In genomic region chr5:149125386-149125891, GRCh38 we compare ENCODE assay signal across 1 cellular context.
TF ChIP-seq lines count a peak whose summit lies in the region.

No MANE protein-coding gene starts in this region.

TF ChIP-seq in IMR-90, 13 proteins besides CTCF, POLR2A, EP300 and RAD21:
- TF ChIP-seq MAFK (IDR thresholded peaks at IDR 0.05; ENCODE audit: low read depth, low read length) (no peak), SMC3 (IDR thresholded peaks at IDR 0.05; ENCODE audit: low read depth, low read length) (no peak), ELK1 (IDR thresholded peaks at IDR 0.05; ENCODE audit: borderline replicate concordance, low read depth, low read length) (no peak), FOS (IDR thresholded peaks at IDR 0.05; ENCODE audit: low read depth, low read length) (no peak), RFX5 (IDR thresholded peaks at IDR 0.05; ENCODE audit: low read depth, low read length) (no peak), MXI1 (IDR thresholded peaks at IDR 0.05; ENCODE audit: borderline replicate concordance, low read depth, low read length) (no peak)
